In the genomic region with DNA sequence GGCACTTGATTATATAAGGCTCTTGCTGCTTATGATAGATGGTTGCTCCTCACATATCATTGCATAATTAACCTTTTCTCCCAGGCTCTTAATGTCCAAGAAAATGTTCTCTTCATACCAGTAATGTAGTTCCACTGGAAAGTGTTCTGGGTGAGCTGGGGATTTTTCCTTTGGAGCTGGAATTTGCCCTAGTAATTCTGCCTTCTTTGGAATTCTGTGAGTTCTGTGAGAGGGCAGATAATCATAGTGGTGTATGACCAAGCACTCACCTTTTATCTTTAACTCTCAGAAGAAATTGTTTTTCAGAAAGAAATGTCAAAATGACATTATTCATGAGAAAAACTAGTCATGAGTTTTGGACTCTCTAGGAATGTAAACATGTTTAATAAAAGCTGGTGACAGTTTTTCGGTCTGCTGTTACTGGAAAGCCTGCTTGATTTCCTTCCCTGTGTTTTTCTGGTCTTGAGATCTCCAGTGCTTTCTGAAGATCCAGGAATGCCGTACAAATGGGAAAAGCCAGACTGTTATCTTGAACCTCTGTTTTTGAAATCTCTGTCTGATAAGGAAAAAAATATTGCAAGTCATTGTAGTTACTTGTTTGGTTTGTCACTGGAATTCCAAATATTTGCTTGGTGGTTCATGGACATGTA, we compare ENCODE assay signal across 28 cellular contexts.
DNase-seq lines count a peak whose midpoint lies in the region; ATAC-seq and TF ChIP-seq lines count a peak whose summit lies in the region.
"Had no signal": no experiment of that assay in that cellular context is flagged by ENCODE, and none has a peak within 500 bp of the region (broad histone marks: within the 10 kb centered on the region; RNA-seq: fewer than 3 reads in every experiment).

No MANE protein-coding gene starts in this region.

- H2BK120ac ChIP-seq in trophoblast cell (ENCODE audit: insufficient read depth, low read length, poor library complexity) = no peak overlapping the region

- no peak overlapping the region for H3K4me3 ChIP-seq in fibroblast of the aortic adventitia (ENCODE audit: low read depth, low read length)
- H3K4me3 ChIP-seq in trophoblast cell (ENCODE audit: low read depth, low read length) = no peak overlapping the region
- H3K4me3 ChIP-seq: left ventricle myocardium inferior, right lobe of liver, thoracic aorta had no signal

- H2BK5ac ChIP-seq in trophoblast cell (ENCODE audit: low read depth, low read length, poor library complexity) = no peak overlapping the region

- peaks cover 0 to 2% of the 10 kb centered on the region in 2 experiments for H3K36me3 ChIP-seq in trophoblast cell (ENCODE audit: control insufficient read depth in 1 of 2, insufficient read depth in 2 of 2, low read length in 2 of 2)
- H3K36me3 ChIP-seq: left ventricle myocardium inferior, right lobe of liver, thoracic aorta had no signal

- H3K9ac ChIP-seq in trophoblast cell (ENCODE audit: low read length) = no peak overlapping the region

- peaks cover 9% of the 10 kb centered on the region for H3K79me1 ChIP-seq in trophoblast cell (ENCODE audit: low read length)

- H3K36me3 Mint-ChIP-seq in Calu3 (ENCODE audit: insufficient read depth, unreplicated experiment) = peaks cover 14% of the 10 kb centered on the region
- H3K36me3 Mint-ChIP-seq: CD14-positive monocyte had no signal

- no peak overlapping the region for H4K8ac ChIP-seq in trophoblast cell (ENCODE audit: low read depth, low read length)

- H4K12ac ChIP-seq in trophoblast cell (ENCODE audit: low read depth, low read length) = no peak overlapping the region

- H3K4me3 Mint-ChIP-seq in Calu3 (ENCODE audit: low read depth, unreplicated experiment) = peak overlapping the region; percentile 15
- H3K4me3 Mint-ChIP-seq: activated CD4-positive, alpha-beta T cell treated with anti-CD3 and anti-CD28 coated beads, Interleukin-2, amount 10 ng/mL, durations not matched to agents 7 days and 5 days; CD14-positive monocyte; nephron; T-helper 2 cell treated with Interferon-gamma antibody and Interleukin-4, amounts not matched to agents 5 μg/mL and 100 μg/mL, for 36 hours had no signal

- H3K27me3 Mint-ChIP-seq in Calu3 (ENCODE audit: unreplicated experiment) = no peaks in the 10 kb centered on the region

- peaks cover 2% of the 10 kb centered on the region for H3K79me2 ChIP-seq in trophoblast cell (ENCODE audit: control insufficient read depth, insufficient read depth, low read length, poor library complexity)

- H4K91ac ChIP-seq in trophoblast cell (ENCODE audit: low read depth, low read length) = no peak overlapping the region

- WGBS in trophoblast cell (ENCODE audit: extremely low coverage, insufficient coverage, insufficient read length) = no CpG with 5 or more reads among the region's 2 CpGs

- peaks cover 49% of the 10 kb centered on the region for H3K4me1 Mint-ChIP-seq in Calu3 (ENCODE audit: low read depth, unreplicated experiment)
- H3K4me1 Mint-ChIP-seq: nephron had no signal

- peak overlapping the region; percentile 92 for H3K27ac Mint-ChIP-seq in Calu3 (ENCODE audit: unreplicated experiment)
- H3K27ac Mint-ChIP-seq: activated CD4-positive, alpha-beta T cell treated with anti-CD3 and anti-CD28 coated beads, Interleukin-2, amount 10 ng/mL, durations not matched to agents 7 days and 5 days; CD14-positive monocyte; nephron; T-helper 2 cell treated with Interferon-gamma antibody and Interleukin-4, amounts not matched to agents 5 μg/mL and 100 μg/mL, for 36 hours had no signal

- no peak for ATAC-seq in left ventricle myocardium superior
- ATAC-seq: foreskin keratinocyte; SK-N-SH treated with all-trans-retinoic acid at 6 μM for 48 hours; stimulated activated naive CD8-positive, alpha-beta T cell treated with anti-CD3 and anti-CD28 coated beads, Interleukin-15, Interleukin-2, amounts not matched to agents 100 U/mL and 50 U/mL, for 24 hours had no signal

- no peaks in the 10 kb centered on the region for H3K27me3 ChIP-seq in trophoblast cell (ENCODE audit: insufficient read depth, low read length)
- H3K27me3 ChIP-seq: foreskin keratinocyte, right lobe of liver had no signal

- no peak overlapping the region for H2AFZ ChIP-seq in trophoblast cell (ENCODE audit: insufficient read depth, low read length, poor library complexity)

- peak overlapping the region; percentile 74 for H3K27ac ChIP-seq in trophoblast cell (ENCODE audit: low read depth, low read length)
- H3K27ac ChIP-seq: foreskin keratinocyte, left ventricle myocardium inferior, right lobe of liver, thoracic aorta, VCaP had no signal

- no TSS peak for BruUV-seq in Calu3 (replicated peaks; lab: Mats Ljungman, UMichigan)

- no peak overlapping the region for H2BK12ac ChIP-seq in trophoblast cell (ENCODE audit: low read length)

- CTCF ChIA-PET in Calu3 (lab: Charles Lee) = interaction anchor here (0.6 to 1.1 kb wide), 4 partner anchors 15 to 193 kb away, joined by 3 read pairs; no protein-coding TSS in a partner anchor

- no peak overlapping the region for H3K23ac ChIP-seq in trophoblast cell (ENCODE audit: low read length)

- H3K4me1 ChIP-seq in trophoblast cell (ENCODE audit: control insufficient read depth in 1 of 2, insufficient read depth in 2 of 2, low read length in 2 of 2) = peaks cover 13 to 15% of the 10 kb centered on the region in 2 experiments
- H3K4me1 ChIP-seq: foreskin keratinocyte, right lobe of liver had no signal

- no peak overlapping the region for H3K14ac ChIP-seq in trophoblast cell (ENCODE audit: low read length)

- intact Hi-C loops in Calu3 (cut with micrococcal nuclease; ENCODE audit: unreplicated experiment) (loop anchor here (2.0 to 5.0 kb wide), 3 partner anchors 49 to 146 kb away; no protein-coding TSS in a partner anchor), left ventricle myocardium superior (cut with micrococcal nuclease) (no loop called here)

- DNase-seq in Calu3 = no peak
- peak; percentile 70 for DNase-seq in amniotic epithelial cell (ENCODE audit: low read depth)
- DNase-seq in fibroblast of the aortic adventitia (ENCODE audit: low read depth) = peak; percentile 59
- peak; percentile 42 to 76 for DNase-seq in trophoblast cell
- no peak for DNase-seq in left ventricle myocardium superior
- no peak for DNase-seq in NCI-H187 (lab: John Stamatoyannopoulos, UW)
- DNase-seq in NAMALWA (ENCODE audit: low spot score) = no peak
- DNase-seq in HuH-7 (ENCODE audit: low spot score) = no peak
- DNase-seq: activated CD4-positive, alpha-beta T cell treated with anti-CD3 and anti-CD28 coated beads, Interleukin-2, amount 10 ng/mL, durations not matched to agents 7 days and 5 days; activated naive CD4-positive, alpha-beta T cell treated with Interleukin-2 at 50 U/mL for 16 hours; activated T-cell treated with anti-CD3 and anti-CD28 coated beads, Interleukin-2, amount 50 U/mL, for 48 hours; amygdala; caudate nucleus; foreskin keratinocyte; hypothalamus; KG1; left ventricle myocardium inferior; MM.1S; NCI-H1436; NCI-H774; right lobe of liver; stimulated activated naive CD8-positive, alpha-beta T cell treated with anti-CD3 and anti-CD28 coated beads, Interleukin-15, Interleukin-2, amounts not matched to agents 100 U/mL and 50 U/mL, for 24 hours had no signal

- no peak overlapping the region for H3K4ac ChIP-seq in trophoblast cell (ENCODE audit: low read depth, low read length)

- peaks cover 2% of the 10 kb centered on the region for H3K9me3 ChIP-seq in trophoblast cell (ENCODE audit: insufficient read depth, low read depth, low read length)
- H3K9me3 ChIP-seq: left ventricle myocardium inferior, right lobe of liver, thoracic aorta had no signal

- peaks cover 9% of the 10 kb centered on the region for H3K9me3 Mint-ChIP-seq in Calu3 (ENCODE audit: low read depth, unreplicated experiment)
- H3K9me3 Mint-ChIP-seq: activated CD4-positive, alpha-beta T cell treated with anti-CD3 and anti-CD28 coated beads, Interleukin-2, amount 10 ng/mL, durations not matched to agents 7 days and 5 days; T-helper 2 cell treated with Interferon-gamma antibody and Interleukin-4, amounts not matched to agents 5 μg/mL and 100 μg/mL, for 36 hours had no signal

- TF ChIP-seq CTCF in Calu3 (IDR thresholded peaks at IDR 0.05; ENCODE audit: unreplicated experiment) (no peak), fibroblast of the aortic adventitia (IDR thresholded peaks at IDR 0.05; ENCODE audit: insufficient read depth, low read length) (no peak)

- H2AK5ac ChIP-seq in trophoblast cell (ENCODE audit: low read length) = no peak overlapping the region

- no peak overlapping the region for H3K4me2 ChIP-seq in trophoblast cell (ENCODE audit: low read length)

- H3K18ac ChIP-seq in trophoblast cell (ENCODE audit: low read length) = no peak overlapping the region

Comparison
In these comparisons a context has a peak if more than half of its experiments do, and no peak if none do; other contexts are left out.
1. DNase-seq: peak in amniotic epithelial cell (single experiment), fibroblast of the aortic adventitia (single experiment) and trophoblast cell (2 of 2); none in Calu3 (single experiment), left ventricle myocardium superior (single experiment), NCI-H187 (0 of 2), NAMALWA (single experiment) and HuH-7 (single experiment).